ENCODE assay signal across 11 cellular contexts in the genomic region with DNA sequence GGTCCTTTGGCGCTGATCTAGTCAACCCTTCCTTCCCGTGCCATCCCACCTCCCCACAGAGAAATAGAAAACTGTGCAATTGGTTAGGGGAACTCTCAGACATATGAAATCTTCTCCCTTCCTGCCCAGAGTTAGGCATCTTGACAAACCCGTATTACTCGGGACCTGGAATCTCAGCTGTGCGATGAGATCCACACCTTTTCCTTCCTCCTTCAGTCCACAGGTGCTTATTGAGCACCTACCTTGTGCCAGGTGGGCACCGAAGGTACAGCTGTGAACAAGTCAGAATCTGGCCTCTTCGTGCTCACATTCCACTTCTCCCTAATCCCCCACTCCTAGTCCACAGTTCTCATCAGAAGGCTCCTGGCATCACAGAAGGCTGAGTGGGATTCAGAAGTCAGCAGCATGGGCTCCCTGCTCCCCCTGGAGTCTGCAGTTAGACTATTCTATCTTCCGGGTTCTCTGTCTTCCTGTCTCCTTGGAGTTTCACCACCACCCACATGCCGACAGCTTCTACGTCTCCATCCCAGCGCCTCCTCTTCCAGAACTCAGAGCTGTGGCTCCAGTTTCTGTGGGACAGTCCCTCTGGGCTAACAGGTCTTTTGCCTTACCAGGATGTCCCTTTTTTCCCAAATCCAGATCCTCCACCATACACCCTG. TPM values are rescaled to one million over a fixed set of nuclear protein-coding genes. Genes with fewer than 3 reads are reported as not detected.
DNase-seq lines count a peak whose midpoint lies in the region; ATAC-seq, FAIRE-seq and TF ChIP-seq lines count a peak whose summit lies in the region.
"Had no signal": no experiment of that assay in that cellular context is flagged by ENCODE, and none has a peak within 500 bp of the region (broad histone marks: within the 10 kb centered on the region; RNA-seq: fewer than 3 reads in every experiment).

No MANE protein-coding gene starts in this region.

- H2BK12ac ChIP-seq in H1 (ENCODE audit: low read depth, low read length): no peak overlapping the region; the same call in 1 of the 2 replicates

- H3K36me3 ChIP-seq in H1 (ENCODE audit: control insufficient read depth in 2 of 4, insufficient read depth in 4 of 4, low read length in 3 of 4): no peaks in the 10 kb centered on the region
- no peaks in the 10 kb centered on the region for H3K36me3 ChIP-seq in naive thymus-derived CD4-positive, alpha-beta T cell (ENCODE audit: control insufficient read depth in 2 of 3, insufficient read depth in 3 of 3, low read length in 3 of 3)

- POLR2A ChIA-PET in H1 (lab: Charles Lee; ENCODE audit: partially characterized antibody): interaction anchor here (1.1 to 1.8 kb wide), 4 partner anchors 35 to 84 kb away, joined by 3 to 7 read pairs (median 5); no protein-coding TSS in a partner anchor
- POLR2A ChIA-PET in naive thymus-derived CD4-positive, alpha-beta T cell (lab: Charles Lee): no interaction called here

- no peak for TF ChIP-seq EP300 in H1 (IDR thresholded peaks at IDR 0.05; ENCODE audit: borderline replicate concordance in 1 of 2, low read depth in 2 of 2, low read length in 2 of 2)

- peak in 2 of 3 experiments; percentile 51 to 62; a peak in 3 of 4 replicates for TF ChIP-seq CTCF in H1 (IDR thresholded peaks at IDR 0.05; ENCODE audit: control extremely low read depth in 1 of 3, insufficient read depth in 1 of 3, low read depth in 1 of 3, low read length in 3 of 3)

- no peak overlapping the region for H2BK20ac ChIP-seq in H1 (ENCODE audit: low read length)

- H4K8ac ChIP-seq in H1 (ENCODE audit: extremely low read depth, insufficient read depth, low read length): no peak overlapping the region

- peaks cover 8 to 27% (median 17%) of the 10 kb centered on the region in 4 experiments for H3K4me1 ChIP-seq in H1 (replicated peaks in 1 of 4; ENCODE audit: control insufficient read depth in 3 of 4, insufficient read depth in 4 of 4, low read length in 3 of 4)
- H3K4me1 ChIP-seq in naive thymus-derived CD4-positive, alpha-beta T cell (ENCODE audit: control insufficient read depth in 2 of 2, insufficient read depth in 2 of 2, low read length in 2 of 2): peaks cover 4 to 5% of the 10 kb centered on the region in 2 donors

- no peak overlapping the region for H2BK5ac ChIP-seq in H1 (ENCODE audit: low read depth, low read length)

- no peak overlapping the region for H2AFZ ChIP-seq in H1 (ENCODE audit: low read length)

- TF ChIP-seq RAD21 in H1 (IDR thresholded peaks at IDR 0.05 in 1 of 2, conservative IDR thresholded peaks at IDR 0.05 in 1 of 2; ENCODE audit: low read depth in 2 of 2, low read length in 2 of 2): peak; percentile 55 to 69

- H3K9me3 ChIP-seq in H1 (ENCODE audit: insufficient read depth in 2 of 2, low read depth in 1 of 2, low read length in 1 of 2): no peaks in the 10 kb centered on the region
- H3K9me3 ChIP-seq in naive thymus-derived CD4-positive, alpha-beta T cell (ENCODE audit: control insufficient read depth in 2 of 3, low read length in 3 of 3): no peaks in the 10 kb centered on the region

- H2BK120ac ChIP-seq in H1 (replicated peaks; ENCODE audit: low read depth, low read length): no peak overlapping the region

- H3K18ac ChIP-seq in H1 (ENCODE audit: extremely low read depth, low read length): no peak overlapping the region

- no peak overlapping the region for H3K27ac ChIP-seq in H1 (ENCODE audit: low read depth, low read length)
- H3K27ac ChIP-seq in naive thymus-derived CD4-positive, alpha-beta T cell (ENCODE audit: low read depth, low read length): no peak overlapping the region

- TF ChIP-seq POLR2A in H1 (IDR thresholded peaks at IDR 0.05; ENCODE audit: control extremely low read depth in 1 of 2, low read depth in 2 of 2, low read length in 2 of 2): no peak

- no peak overlapping the region for H4K91ac ChIP-seq in H1 (replicated peaks; ENCODE audit: insufficient read length, low read length)

- no peaks in the 10 kb centered on the region for H3K9me3 Mint-ChIP-seq in stimulated activated naive CD8-positive, alpha-beta T cell treated with anti-CD3 and anti-CD28 coated beads, Interleukin-15, Interleukin-2, amounts not matched to agents 100 ng/mL and 50 ng/mL, for 24 hours
- no peaks in the 10 kb centered on the region for H3K9me3 Mint-ChIP-seq in stimulated activated naive CD8-positive, alpha-beta T cell treated with anti-CD3 and anti-CD28 coated beads, Interleukin-15, amount 100 ng/mL, for 72 hours
- H3K9me3 Mint-ChIP-seq in naive thymus-derived CD4-positive, alpha-beta T cell: no peaks in the 10 kb centered on the region
- H3K9me3 Mint-ChIP-seq: central memory CD8-positive, alpha-beta T cell had no signal

- H3K79me1 ChIP-seq in H1 (ENCODE audit: low read depth, low read length): no peaks in the 10 kb centered on the region

- DNase-seq in stimulated activated naive CD8-positive, alpha-beta T cell treated with anti-CD3 and anti-CD28 coated beads, Interleukin-15, amount 100 ng/mL, for 72 hours: no peak
- DNase-seq in NCI-H69 (lab: John Stamatoyannopoulos, UW) (peak; percentile 12), H1 (ENCODE audit: low read depth in 1 of 2, low spot score in 2 of 2) (peak in 1 of 2 experiments; percentile 46)
- no peak for DNase-seq in stimulated activated CD4-positive, alpha-beta T cell treated with anti-CD3 and anti-CD28 coated beads, Interleukin-4, amount 100 ng/mL, for 4 hours
- no peak for DNase-seq in naive thymus-derived CD4-positive, alpha-beta T cell

- peaks cover 2 to 3% of the 10 kb centered on the region in 2 experiments for H4K20me1 ChIP-seq in H1 (replicated peaks in 1 of 2; ENCODE audit: control insufficient read depth in 1 of 2, insufficient read depth in 2 of 2, low read length in 2 of 2)

- peaks cover 44% of the 10 kb centered on the region for H3K27me3 Mint-ChIP-seq in stimulated activated naive CD8-positive, alpha-beta T cell treated with anti-CD3 and anti-CD28 coated beads, Interleukin-15, Interleukin-2, amounts not matched to agents 100 ng/mL and 50 ng/mL, for 24 hours
- peaks cover 80% of the 10 kb centered on the region for H3K27me3 Mint-ChIP-seq in stimulated activated naive CD8-positive, alpha-beta T cell treated with anti-CD3 and anti-CD28 coated beads, Interleukin-15, amount 100 ng/mL, for 72 hours
- H3K27me3 Mint-ChIP-seq in naive thymus-derived CD4-positive, alpha-beta T cell: peaks cover 16 to 35% (median 31%) of the 10 kb centered on the region in 5 donors

- no peaks in the 10 kb centered on the region for H3K79me2 ChIP-seq in H1 (ENCODE audit: control insufficient read depth in 1 of 2, insufficient read depth in 2 of 2, low read length in 2 of 2)

- H3K36me3 Mint-ChIP-seq in stimulated activated naive CD8-positive, alpha-beta T cell treated with anti-CD3 and anti-CD28 coated beads, Interleukin-15, Interleukin-2, amounts not matched to agents 100 ng/mL and 50 ng/mL, for 24 hours (ENCODE audit: low read depth): no peaks in the 10 kb centered on the region
- no peaks in the 10 kb centered on the region for H3K36me3 Mint-ChIP-seq in naive thymus-derived CD4-positive, alpha-beta T cell

- no peak for ATAC-seq in stimulated activated naive CD8-positive, alpha-beta T cell treated with anti-CD3 and anti-CD28 coated beads, Interleukin-15, amount 100 ng/mL, for 72 hours
- no peak for ATAC-seq in HG03565 (IDR thresholded peaks at IDR 0.05; ENCODE audit: unreplicated experiment)
- ATAC-seq in HG02885 (IDR thresholded peaks at IDR 0.05; ENCODE audit: poor library complexity, unreplicated experiment): no peak
- ATAC-seq in naive thymus-derived CD4-positive, alpha-beta T cell: no peak

- H3K9ac ChIP-seq in H1 (replicated peaks in 1 of 4; ENCODE audit: extremely low read depth in 1 of 4, low read depth in 3 of 4, low read length in 3 of 4): no peak overlapping the region

- no peak for FAIRE-seq in H1 (lab: Jason Lieb, UNC)

- H3K56ac ChIP-seq in H1 (replicated peaks; ENCODE audit: insufficient read length, low read depth, low read length): no peak overlapping the region

- H3K4me3 ChIP-seq in H1 (ENCODE audit: extremely low read depth in 1 of 4, insufficient read depth in 2 of 4, low read depth in 3 of 4, low read length in 4 of 4): no peak overlapping the region
- H3K4me3 ChIP-seq in naive thymus-derived CD4-positive, alpha-beta T cell (ENCODE audit: low read length): no peak overlapping the region
- H3K4me3 ChIP-seq: lung had no signal

- no peak overlapping the region for H2AK5ac ChIP-seq in H1 (ENCODE audit: low read depth, low read length)

- 60% methylated on average over 11 of the region's 11 CpGs; no CpG with 5 or more reads in 1 of the 2 experiments for WGBS in H1 (ENCODE audit: extremely low coverage in 1 of 2, insufficient coverage in 1 of 2, insufficient read length in 1 of 2, insufficient replicate concordance in 2 of 2, low coverage in 1 of 2, low lambda C conversion rate in 2 of 2, missing lambda C conversion rate in 1 of 2), 2 experiments

- peak overlapping the region; percentile 17 for H3K27ac Mint-ChIP-seq in stimulated activated naive CD8-positive, alpha-beta T cell treated with anti-CD3 and anti-CD28 coated beads, Interleukin-15, Interleukin-2, amounts not matched to agents 100 ng/mL and 50 ng/mL, for 24 hours
- H3K27ac Mint-ChIP-seq in stimulated activated naive CD8-positive, alpha-beta T cell treated with anti-CD3 and anti-CD28 coated beads, Interleukin-15, amount 100 ng/mL, for 72 hours: no peak overlapping the region
- H3K27ac Mint-ChIP-seq in naive thymus-derived CD4-positive, alpha-beta T cell: peak overlapping the region in 1 of 9 donors; percentile 34

- H3K23ac ChIP-seq in H1 (ENCODE audit: insufficient read length): no peak overlapping the region

- peaks cover 5% of the 10 kb centered on the region; the same call in 1 of the 2 replicates for H3K23me2 ChIP-seq in H1 (ENCODE audit: low read depth, low read length)

- H3K27me3 ChIP-seq in H1 (replicated peaks in 1 of 4; ENCODE audit: control insufficient read depth in 3 of 4, extremely low read depth in 1 of 4, insufficient read depth in 3 of 4, low read length in 3 of 4): peaks cover 28 to 93% (median 76%) of the 10 kb centered on the region in 4 experiments
- H3K27me3 ChIP-seq in naive thymus-derived CD4-positive, alpha-beta T cell (ENCODE audit: control insufficient read depth in 2 of 2, insufficient read depth in 2 of 2, low read length in 2 of 2): no peaks in the 10 kb centered on the region

- CTCF ChIA-PET in H1 (lab: Charles Lee; ENCODE audit: partially characterized antibody): interaction anchor here (0.6 to 25.0 kb wide), 27 partner anchors 9 to 196 kb away, joined by 3 to 1068 read pairs (median 6); partner anchors contain the start of genes ATPAF1, DMBX1, KNCN and MKNK1
- CTCF ChIA-PET in naive thymus-derived CD4-positive, alpha-beta T cell (lab: Charles Lee): interaction anchor here (0.9 to 2.1 kb wide), 5 partner anchors 14 to 199 kb away, joined by 3 to 12 read pairs (median 5); no protein-coding TSS in a partner anchor

- no peak overlapping the region for H3K4ac ChIP-seq in H1 (replicated peaks; ENCODE audit: insufficient read length, low read depth, low read length)

- H3K14ac ChIP-seq in H1 (ENCODE audit: insufficient read length): no peak overlapping the region

- H2BK15ac ChIP-seq in H1 (ENCODE audit: low read length): 0 out of 2 replicates have a peak overlapping the region, but pooled peaks have one; percentile 23

- peaks cover 21% of the 10 kb centered on the region for H3K4me1 Mint-ChIP-seq in stimulated activated naive CD8-positive, alpha-beta T cell treated with anti-CD3 and anti-CD28 coated beads, Interleukin-15, Interleukin-2, amounts not matched to agents 100 ng/mL and 50 ng/mL, for 24 hours (ENCODE audit: low read depth)
- peaks cover 43% of the 10 kb centered on the region for H3K4me1 Mint-ChIP-seq in stimulated activated naive CD8-positive, alpha-beta T cell treated with anti-CD3 and anti-CD28 coated beads, Interleukin-15, amount 100 ng/mL, for 72 hours
- H3K4me1 Mint-ChIP-seq in naive thymus-derived CD4-positive, alpha-beta T cell: peaks cover 0 to 19% (median 6%) of the 10 kb centered on the region in 7 donors
- H3K4me1 Mint-ChIP-seq: central memory CD8-positive, alpha-beta T cell had no signal

- no peak overlapping the region for H3K4me3 Mint-ChIP-seq in stimulated activated naive CD8-positive, alpha-beta T cell treated with anti-CD3 and anti-CD28 coated beads, Interleukin-15, Interleukin-2, amounts not matched to agents 100 ng/mL and 50 ng/mL, for 24 hours
- peak overlapping the region in 1 of 2 donors; percentile 30 for H3K4me3 Mint-ChIP-seq in stimulated activated naive CD8-positive, alpha-beta T cell treated with anti-CD3 and anti-CD28 coated beads, Interleukin-15, amount 100 ng/mL, for 72 hours
- H3K4me3 Mint-ChIP-seq in naive thymus-derived CD4-positive, alpha-beta T cell: peak overlapping the region in 2 of 10 donors; percentile 24 to 34
- H3K4me3 Mint-ChIP-seq: central memory CD8-positive, alpha-beta T cell had no signal

- no peak overlapping the region for H4K5ac ChIP-seq in H1 (ENCODE audit: insufficient read length, low read depth, low read length)

- intact Hi-C loops in naive thymus-derived CD4-positive, alpha-beta T cell (cut with micrococcal nuclease): loop anchor here (1.0 kb wide), 4 partner anchors 51 to 122 kb away; no protein-coding TSS in a partner anchor

- no peak overlapping the region for H3K4me2 ChIP-seq in H1 (ENCODE audit: insufficient read depth in 1 of 2, low read depth in 2 of 2, low read length in 2 of 2)

RNA-seq across cellular contexts. Expression of gene KNCN, which starts 23.0 kb away (rescaled TPM):
- total RNA-seq in H1 (2021; fragmentation: NEBNext Ultra II Directional; extraction: Animal tissue kit (Norgen Biotek cat#: 25700)): not detected in 2 replicates
- not detected in 2 replicates for polyA plus RNA-seq in H1 (2011; rRNA removed)
- not detected for polyA plus RNA-seq in H1 (2011; cell fraction: cytosol; rRNA removed)
- not detected for polyA plus RNA-seq in H1 (2011; cell fraction: nucleus; rRNA removed)
- not detected in 4 replicates for polyA plus RNA-seq in H1 (2012, experiment 1 of 2)
- polyA plus RNA-seq in H1 (2012, experiment 2 of 2): not detected
- polyA plus RNA-seq in H1 (2013, experiment 1 of 2): not detected
- polyA plus RNA-seq in H1 (2013, experiment 2 of 2): not detected
- polyA minus RNA-seq in H1 (2011; rRNA and poly(A)+ RNA removed): not detected in 2 replicates
- not detected for polyA minus RNA-seq in H1 (2011; cell fraction: cytosol; rRNA and poly(A)+ RNA removed)
- not detected for polyA minus RNA-seq in H1 (2011; cell fraction: nucleus; rRNA and poly(A)+ RNA removed)
- not detected for total RNA-seq in naive thymus-derived CD4-positive, alpha-beta T cell
- polyA plus RNA-seq in naive thymus-derived CD4-positive, alpha-beta T cell: not detected
- total RNA-seq: T-helper 1 cell treated with Interleukin-12 subunit alpha and Interleukin-12 subunit beta and Interleukin-4 antibody, amounts not matched to agents 30 ng/mL and 1 ng/mL, for 36 hours had no signal

RNA-seq across cellular contexts. Expression of gene DMBX1, which starts 38.8 kb away (rescaled TPM):
- 0.30 TPM in 1 of 2 replicates, not detected in the other for total RNA-seq in H1 (2021; fragmentation: NEBNext Ultra II Directional; extraction: Animal tissue kit (Norgen Biotek cat#: 25700))
- polyA plus RNA-seq in H1 (2011; rRNA removed): 0.23 and 0.36 TPM in 2 replicates
- polyA plus RNA-seq in H1 (2011; cell fraction: cytosol; rRNA removed): 0.26 TPM
- 0.53 TPM for polyA plus RNA-seq in H1 (2011; cell fraction: nucleus; rRNA removed)
- polyA plus RNA-seq in H1 (2012, experiment 1 of 2): 0.24 to 0.30 TPM (median 0.27 TPM) in 4 replicates
- 0.12 TPM for polyA plus RNA-seq in H1 (2012, experiment 2 of 2)
- polyA plus RNA-seq in H1 (2013, experiment 1 of 2): 0.06 TPM
- 0.09 TPM for polyA plus RNA-seq in H1 (2013, experiment 2 of 2)
- polyA minus RNA-seq in H1 (2011; rRNA and poly(A)+ RNA removed): 0.07 and 0.41 TPM in 2 replicates
- polyA minus RNA-seq in H1 (2011; cell fraction: cytosol; rRNA and poly(A)+ RNA removed): 0.51 TPM
- 0.20 TPM for polyA minus RNA-seq in H1 (2011; cell fraction: nucleus; rRNA and poly(A)+ RNA removed)
- total RNA-seq in naive thymus-derived CD4-positive, alpha-beta T cell: not detected
- not detected for polyA plus RNA-seq in naive thymus-derived CD4-positive, alpha-beta T cell
- total RNA-seq: T-helper 1 cell treated with Interleukin-12 subunit alpha and Interleukin-12 subunit beta and Interleukin-4 antibody, amounts not matched to agents 30 ng/mL and 1 ng/mL, for 36 hours had no signal
